In genomic region chr5:1011226-1011631, GRCh38 we compare ENCODE assay signal across 8 cellular contexts. TPM values are rescaled to one million over a fixed set of nuclear protein-coding genes. Genes with fewer than 3 reads are reported as not detected.
DNase-seq lines count a peak whose midpoint lies in the region; ATAC-seq and TF ChIP-seq lines count a peak whose summit lies in the region.

No MANE protein-coding gene starts in this region.

- peaks cover 28% of the 10 kb centered on the region for H3K4me1 Mint-ChIP-seq in type B pancreatic cell (ENCODE audit: unreplicated experiment)

- peak overlapping the region; percentile 82 for H3K4me3 Mint-ChIP-seq in type B pancreatic cell

- no peaks in the 10 kb centered on the region for H3K9me3 Mint-ChIP-seq in type B pancreatic cell

- DNase-seq in NCI-H2227 (lab: John Stamatoyannopoulos, UW; ENCODE audit: unreplicated experiment) (peak; percentile 55), NCI-H2227 treated with DMSO at 0.1 percent for 48 hours (lab: John Stamatoyannopoulos, UW) (no peak), NCI-H345 treated with DMSO at 0.1 percent for 48 hours (lab: John Stamatoyannopoulos, UW; ENCODE audit: unreplicated experiment) (peak; percentile 44), kidney glomerular epithelial cell (lab: John Stamatoyannopoulos, UW) (peak; percentile 1), type B pancreatic cell (ENCODE audit: extremely low spot score, unreplicated experiment) (no peak), cerebellar nuclear complex (lab: John Stamatoyannopoulos, UW) (no peak)
- DNase-seq in activated naive CD4-positive, alpha-beta T cell treated with Interleukin-2 at 50 U/mL for 16 hours = peak; percentile 30

- TF ChIP-seq CTCF in type B pancreatic cell (conservative IDR thresholded peaks at IDR 0.05) = peak; percentile 65

- H3K27me3 Mint-ChIP-seq in type B pancreatic cell = peaks cover 27% of the 10 kb centered on the region

- H3K27ac Mint-ChIP-seq in type B pancreatic cell = no peak overlapping the region

- H3K36me3 Mint-ChIP-seq in type B pancreatic cell = no peaks in the 10 kb centered on the region

- no peak for ATAC-seq in HG02623 (IDR thresholded peaks at IDR 0.05; ENCODE audit: unreplicated experiment)

RNA-seq across cellular contexts. Expression of gene NKD2, which starts 2.6 kb away (rescaled TPM):
- total RNA-seq in type B pancreatic cell (ENCODE audit: low replicate concordance) = 23.3 and 24.3 TPM in 2 replicates

Comparison
In these comparisons a context has a peak if more than half of its experiments do, and no peak if none do; other contexts are left out.
1. DNase-seq: peak in NCI-H2227 (single experiment), NCI-H345 treated with DMSO at 0.1 percent for 48 hours (single experiment), activated naive CD4-positive, alpha-beta T cell treated with Interleukin-2 at 50 U/mL for 16 hours (single experiment) and kidney glomerular epithelial cell (single experiment); none in NCI-H2227 treated with DMSO at 0.1 percent for 48 hours (single experiment), type B pancreatic cell (single experiment) and cerebellar nuclear complex (0 of 2).